In genomic region chr12:97555547-97556200, GRCh38 we compare ENCODE assay signal across 19 cellular contexts.
DNase-seq lines count a peak whose midpoint lies in the region; ATAC-seq and TF ChIP-seq lines count a peak whose summit lies in the region.
"Had no signal": no experiment of that assay in that cellular context is flagged by ENCODE, and none has a peak within 500 bp of the region (broad histone marks: within the 10 kb centered on the region; RNA-seq: fewer than 3 reads in every experiment).

No MANE protein-coding gene starts in this region.

- in situ Hi-C loops in ACHN (cut with HindIII; ENCODE audit: low pct_ligation_motif_present, low pct_unique_long_range_greater_than_20kb, low sequenced_read_pairs), result no loop called here

- TF ChIP-seq CTCF in right atrium auricular region (IDR thresholded peaks at IDR 0.05) (no peak), brain (conservative IDR thresholded peaks at IDR 0.05) (no peak), mesothelial cell of epicardium (IDR thresholded peaks at IDR 0.05; ENCODE audit: unreplicated experiment) (no peak), foreskin keratinocyte (conservative IDR thresholded peaks at IDR 0.05) (no peak)

- peaks cover 63% of the 10 kb centered on the region for H3K4me1 Mint-ChIP-seq in brain
- H3K4me1 Mint-ChIP-seq in mesothelial cell of epicardium, result peaks cover 60% of the 10 kb centered on the region

- H3K36me3 Mint-ChIP-seq in brain (peaks cover 4% of the 10 kb centered on the region), mesothelial cell of epicardium (no peaks in the 10 kb centered on the region)

- 61% methylated on average over 7 of the region's 7 CpGs for WGBS in right cardiac atrium

- H3K36me3 ChIP-seq in right atrium auricular region, result no peaks in the 10 kb centered on the region
- H3K36me3 ChIP-seq: Peyer's patch had no signal

- H3K9me3 ChIP-seq in right cardiac atrium (ENCODE audit: control insufficient read depth, low read length) (no peaks in the 10 kb centered on the region), right atrium auricular region (no peaks in the 10 kb centered on the region)
- H3K9me3 ChIP-seq: Peyer's patch had no signal

- DNase-seq in right cardiac atrium (no peak), right atrium auricular region (ENCODE audit: low spot score) (no peak), mesothelial cell of epicardium (ENCODE audit: low spot score in 2 of 2, unreplicated experiment in 2 of 2) (no peak), ACHN (no peak), foreskin keratinocyte (no peak), SKM-1 treated with dmso at 0.1 percent for 144 hours (lab: John Stamatoyannopoulos, UW; ENCODE audit: unreplicated experiment) (no peak)
- no peak for DNase-seq in stimulated activated CD4-positive, alpha-beta T cell treated with anti-CD3 and anti-CD28 coated beads, Interleukin-4, amount 100 ng/mL, for 24 hours
- DNase-seq: activated CD4-positive, CD25-positive, alpha-beta regulatory T cell treated with anti-CD3 and anti-CD28 coated beads, Interleukin-2, amount 50 U/mL, for 72 hours; activated CD8-positive, alpha-beta T cell treated with anti-CD3 and anti-CD28 coated beads, Interleukin-2, amount 10 ng/mL, durations not matched to agents 7 days and 5 days; activated naive CD4-positive, alpha-beta T cell; activated T-cell treated with anti-CD3 and anti-CD28 coated beads, Interleukin-2, amount 50 U/mL, for 1 hour; amniotic stem cell; caudate nucleus; CD4-positive, alpha-beta T cell; DMS 273 treated with DMSO at 0.1 percent for 48 hours; left colon; NK-92 treated with Interleukin-12 subunit alpha and Interleukin-12 subunit beta, amount 100 ng/mL, for 24 hours; Peyer's patch had no signal

- H3K27ac Mint-ChIP-seq in brain, result peak overlapping the region in 3 of 5 experiments; percentile 43 to 91 (median 83)
- peak overlapping the region; percentile 77 for H3K27ac Mint-ChIP-seq in mesothelial cell of epicardium
- H3K27ac Mint-ChIP-seq: activated CD8-positive, alpha-beta T cell treated with anti-CD3 and anti-CD28 coated beads, Interleukin-2, amount 10 ng/mL, durations not matched to agents 7 days and 5 days; CD4-positive, alpha-beta T cell had no signal

- H3K27me3 ChIP-seq in right cardiac atrium (ENCODE audit: control insufficient read depth, insufficient read depth) (no peaks in the 10 kb centered on the region), right atrium auricular region (no peaks in the 10 kb centered on the region), foreskin keratinocyte (no peaks in the 10 kb centered on the region)

- H3K4me1 ChIP-seq in right cardiac atrium (ENCODE audit: control insufficient read depth, insufficient read depth, low read length), result no peaks in the 10 kb centered on the region
- H3K4me1 ChIP-seq in right atrium auricular region, result peaks cover 0 to 5% of the 10 kb centered on the region in 2 donors
- no peaks in the 10 kb centered on the region for H3K4me1 ChIP-seq in foreskin keratinocyte
- H3K4me1 ChIP-seq: Peyer's patch had no signal

- ATAC-seq in right cardiac atrium (no peak), foreskin keratinocyte (no peak)
- ATAC-seq: activated CD8-positive, alpha-beta T cell treated with anti-CD3 and anti-CD28 coated beads, Interleukin-2, amount 10 ng/mL, durations not matched to agents 7 days and 5 days; left colon had no signal

- H3K4me3 ChIP-seq in right cardiac atrium (ENCODE audit: low read length), result no peak overlapping the region
- no peak overlapping the region for H3K4me3 ChIP-seq in right atrium auricular region
- H3K4me3 ChIP-seq: Peyer's patch had no signal

- H3K9me3 Mint-ChIP-seq in brain (no peaks in the 10 kb centered on the region), mesothelial cell of epicardium (no peaks in the 10 kb centered on the region)

- H3K27ac ChIP-seq in right cardiac atrium (ENCODE audit: low read length), result peak overlapping the region; percentile 39
- peak overlapping the region in 1 of 2 donors; percentile 53 for H3K27ac ChIP-seq in right atrium auricular region
- H3K27ac ChIP-seq in foreskin keratinocyte, result no peak overlapping the region
- H3K27ac ChIP-seq: Peyer's patch had no signal

- peaks cover 3% of the 10 kb centered on the region for H3K27me3 Mint-ChIP-seq in brain
- H3K27me3 Mint-ChIP-seq in mesothelial cell of epicardium (ENCODE audit: low read depth), result no peaks in the 10 kb centered on the region
- H3K27me3 Mint-ChIP-seq: CD4-positive, alpha-beta T cell had no signal

- H3K4me3 Mint-ChIP-seq in brain (no peak overlapping the region), mesothelial cell of epicardium (peak overlapping the region; percentile 15)
- H3K4me3 Mint-ChIP-seq: activated CD8-positive, alpha-beta T cell treated with anti-CD3 and anti-CD28 coated beads, Interleukin-2, amount 10 ng/mL, durations not matched to agents 7 days and 5 days; CD4-positive, alpha-beta T cell had no signal

- intact Hi-C loops in right cardiac atrium (cut with DNase I), result no loop called here
